1 cellular context compared by ENCODE assay signal in the genomic region with DNA sequence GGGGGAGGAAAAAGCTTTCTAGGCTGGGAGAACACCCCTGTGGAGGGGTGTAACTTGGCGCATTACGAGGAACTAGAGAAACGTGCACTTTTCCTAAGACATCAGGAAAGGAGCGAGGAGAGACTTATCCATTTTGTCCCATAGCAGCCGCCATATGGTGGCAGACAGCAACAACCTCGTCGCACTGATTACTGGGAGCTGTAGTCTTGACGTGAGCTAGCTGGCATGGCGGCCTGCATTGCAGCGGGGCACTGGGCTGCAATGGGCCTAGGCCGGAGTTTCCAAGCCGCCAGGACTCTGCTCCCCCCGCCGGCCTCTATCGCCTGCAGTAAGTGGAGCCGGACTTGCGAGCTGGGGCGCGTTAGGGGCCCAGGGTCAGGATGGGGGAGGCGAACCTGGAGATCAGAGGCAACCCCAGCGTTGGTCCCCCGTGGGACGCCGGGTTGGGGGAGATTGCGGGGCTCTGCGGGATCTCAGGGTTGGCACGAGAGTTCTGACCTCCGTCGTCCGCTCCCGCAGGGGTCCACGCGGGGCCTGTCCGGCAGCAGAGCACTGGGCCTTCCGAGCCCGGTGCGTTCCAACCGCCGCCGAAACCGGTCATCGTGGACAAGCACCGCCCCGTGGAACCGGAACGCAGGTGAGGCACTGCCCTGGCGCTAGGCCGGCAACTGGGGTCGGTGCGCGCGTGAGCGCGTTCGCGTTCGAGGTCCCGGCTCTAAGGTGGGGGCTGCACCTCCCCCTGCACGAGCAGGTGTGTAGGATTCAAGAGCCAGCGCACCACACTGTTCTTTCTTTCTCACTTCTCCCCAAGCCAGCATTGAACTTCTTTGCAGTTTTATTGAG.
A peak's percentile ranks its signal among the peaks of the same experiment; 100 is the strongest.
TF ChIP-seq lines count a peak whose summit lies in the region.

A gene (plus strand): TSS at position 201 of the 843 bp plus-strand sequence. CDS start 25 bp downstream, at position 226.

TF ChIP-seq in HepG2, 621 proteins besides CTCF, POLR2A, EP300 and RAD21 (continued from another document and continues in another):
- TF ChIP-seq, protein P1, sequence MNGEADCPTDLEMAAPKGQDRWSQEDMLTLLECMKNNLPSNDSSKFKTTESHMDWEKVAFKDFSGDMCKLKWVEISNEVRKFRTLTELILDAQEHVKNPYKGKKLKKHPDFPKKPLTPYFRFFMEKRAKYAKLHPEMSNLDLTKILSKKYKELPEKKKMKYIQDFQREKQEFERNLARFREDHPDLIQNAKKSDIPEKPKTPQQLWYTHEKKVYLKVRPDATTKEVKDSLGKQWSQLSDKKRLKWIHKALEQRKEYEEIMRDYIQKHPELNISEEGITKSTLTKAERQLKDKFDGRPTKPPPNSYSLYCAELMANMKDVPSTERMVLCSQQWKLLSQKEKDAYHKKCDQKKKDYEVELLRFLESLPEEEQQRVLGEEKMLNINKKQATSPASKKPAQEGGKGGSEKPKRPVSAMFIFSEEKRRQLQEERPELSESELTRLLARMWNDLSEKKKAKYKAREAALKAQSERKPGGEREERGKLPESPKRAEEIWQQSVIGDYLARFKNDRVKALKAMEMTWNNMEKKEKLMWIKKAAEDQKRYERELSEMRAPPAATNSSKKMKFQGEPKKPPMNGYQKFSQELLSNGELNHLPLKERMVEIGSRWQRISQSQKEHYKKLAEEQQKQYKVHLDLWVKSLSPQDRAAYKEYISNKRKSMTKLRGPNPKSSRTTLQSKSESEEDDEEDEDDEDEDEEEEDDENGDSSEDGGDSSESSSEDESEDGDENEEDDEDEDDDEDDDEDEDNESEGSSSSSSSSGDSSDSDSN (CRISPR knock-in tag; IDR thresholded peaks at IDR 0.05), result peak; percentile 94
- TF ChIP-seq XRCC5 (optimal IDR thresholded peaks at IDR 0.05; ENCODE audit: low read length), result peak; percentile 50
- peak; percentile 93 for TF ChIP-seq AGO2 (optimal IDR thresholded peaks at IDR 0.05; ENCODE audit: low read depth, low read length)
- no peak for TF ChIP-seq POLR2AphosphoS2 (IDR thresholded peaks at IDR 0.05; ENCODE audit: low read depth, low read length)
- TF ChIP-seq TARDBP (CRISPR knock-in tag; IDR thresholded peaks at IDR 0.05), result peak; percentile 66; the same call in 1 of the 2 replicates
- no peak for TF ChIP-seq RFX3 (CRISPR knock-in tag; IDR thresholded peaks at IDR 0.05)
- TF ChIP-seq PAX8 (CRISPR knock-in tag; IDR thresholded peaks at IDR 0.05; ENCODE audit: borderline replicate concordance), result peak; percentile 76; the same call in 1 of the 2 replicates
- peak; percentile 88 for TF ChIP-seq POLR2G (IDR thresholded peaks at IDR 0.05; ENCODE audit: low read depth, low read length)
- TF ChIP-seq, protein P2, sequence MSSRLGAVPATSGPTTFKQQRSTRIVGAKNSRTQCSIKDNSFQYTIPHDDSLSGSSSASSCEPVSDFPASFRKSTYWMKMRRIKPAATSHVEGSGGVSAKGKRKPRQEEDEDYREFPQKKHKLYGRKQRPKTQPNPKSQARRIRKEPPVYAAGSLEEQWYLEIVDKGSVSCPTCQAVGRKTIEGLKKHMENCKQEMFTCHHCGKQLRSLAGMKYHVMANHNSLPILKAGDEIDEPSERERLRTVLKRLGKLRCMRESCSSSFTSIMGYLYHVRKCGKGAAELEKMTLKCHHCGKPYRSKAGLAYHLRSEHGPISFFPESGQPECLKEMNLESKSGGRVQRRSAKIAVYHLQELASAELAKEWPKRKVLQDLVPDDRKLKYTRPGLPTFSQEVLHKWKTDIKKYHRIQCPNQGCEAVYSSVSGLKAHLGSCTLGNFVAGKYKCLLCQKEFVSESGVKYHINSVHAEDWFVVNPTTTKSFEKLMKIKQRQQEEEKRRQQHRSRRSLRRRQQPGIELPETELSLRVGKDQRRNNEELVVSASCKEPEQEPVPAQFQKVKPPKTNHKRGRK (CRISPR knock-in tag; IDR thresholded peaks at IDR 0.05), result peak; percentile 63; the same call in 1 of the 2 replicates
- peak; percentile 42; the same call in 1 of the 2 replicates for TF ChIP-seq SMAD1 (CRISPR knock-in tag; IDR thresholded peaks at IDR 0.05; ENCODE audit: borderline replicate concordance, low read depth)
- TF ChIP-seq, protein P3, sequence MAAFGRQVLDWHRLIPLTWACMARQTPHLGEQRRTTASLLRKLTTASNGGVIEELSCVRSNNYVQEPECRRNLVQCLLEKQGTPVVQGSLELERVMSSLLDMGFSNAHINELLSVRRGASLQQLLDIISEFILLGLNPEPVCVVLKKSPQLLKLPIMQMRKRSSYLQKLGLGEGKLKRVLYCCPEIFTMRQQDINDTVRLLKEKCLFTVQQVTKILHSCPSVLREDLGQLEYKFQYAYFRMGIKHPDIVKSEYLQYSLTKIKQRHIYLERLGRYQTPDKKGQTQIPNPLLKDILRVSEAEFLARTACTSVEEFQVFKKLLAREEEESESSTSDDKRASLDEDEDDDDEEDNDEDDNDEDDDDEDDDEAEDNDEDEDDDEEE (CRISPR knock-in tag; IDR thresholded peaks at IDR 0.05), result peak; percentile 96
- TF ChIP-seq ZNF225 (CRISPR knock-in tag; IDR thresholded peaks at IDR 0.05), result 0 out of 2 replicates have a peak, but pooled peaks have one; percentile 58
- TF ChIP-seq, protein P4, sequence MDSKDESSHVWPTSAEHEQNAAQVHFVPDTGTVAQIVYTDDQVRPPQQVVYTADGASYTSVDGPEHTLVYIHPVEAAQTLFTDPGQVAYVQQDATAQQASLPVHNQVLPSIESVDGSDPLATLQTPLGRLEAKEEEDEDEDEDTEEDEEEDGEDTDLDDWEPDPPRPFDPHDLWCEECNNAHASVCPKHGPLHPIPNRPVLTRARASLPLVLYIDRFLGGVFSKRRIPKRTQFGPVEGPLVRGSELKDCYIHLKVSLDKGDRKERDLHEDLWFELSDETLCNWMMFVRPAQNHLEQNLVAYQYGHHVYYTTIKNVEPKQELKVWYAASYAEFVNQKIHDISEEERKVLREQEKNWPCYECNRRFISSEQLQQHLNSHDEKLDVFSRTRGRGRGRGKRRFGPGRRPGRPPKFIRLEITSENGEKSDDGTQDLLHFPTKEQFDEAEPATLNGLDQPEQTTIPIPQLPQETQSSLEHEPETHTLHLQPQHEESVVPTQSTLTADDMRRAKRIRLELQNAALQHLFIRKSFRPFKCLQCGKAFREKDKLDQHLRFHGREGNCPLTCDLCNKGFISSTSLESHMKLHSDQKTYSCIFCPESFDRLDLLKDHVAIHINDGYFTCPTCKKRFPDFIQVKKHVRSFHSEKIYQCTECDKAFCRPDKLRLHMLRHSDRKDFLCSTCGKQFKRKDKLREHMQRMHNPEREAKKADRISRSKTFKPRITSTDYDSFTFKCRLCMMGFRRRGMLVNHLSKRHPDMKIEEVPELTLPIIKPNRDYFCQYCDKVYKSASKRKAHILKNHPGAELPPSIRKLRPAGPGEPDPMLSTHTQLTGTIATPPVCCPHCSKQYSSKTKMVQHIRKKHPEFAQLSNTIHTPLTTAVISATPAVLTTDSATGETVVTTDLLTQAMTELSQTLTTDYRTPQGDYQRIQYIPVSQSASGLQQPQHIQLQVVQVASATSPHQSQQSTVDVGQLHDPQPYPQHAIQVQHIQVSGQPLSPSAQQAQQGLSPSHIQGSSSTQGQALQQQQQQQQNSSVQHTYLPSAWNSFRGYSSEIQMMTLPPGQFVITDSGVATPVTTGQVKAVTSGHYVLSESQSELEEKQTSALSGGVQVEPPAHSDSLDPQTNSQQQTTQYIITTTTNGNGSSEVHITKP (CRISPR knock-in tag; IDR thresholded peaks at IDR 0.05; ENCODE audit: low read depth), result peak; percentile 54; the same call in 1 of the 2 replicates
- TF ChIP-seq MLLT10 (CRISPR knock-in tag; IDR thresholded peaks at IDR 0.05), result no peak
- peak; percentile 98 for TF ChIP-seq ZNF709 (CRISPR knock-in tag; IDR thresholded peaks at IDR 0.05)
- TF ChIP-seq, protein P5, sequence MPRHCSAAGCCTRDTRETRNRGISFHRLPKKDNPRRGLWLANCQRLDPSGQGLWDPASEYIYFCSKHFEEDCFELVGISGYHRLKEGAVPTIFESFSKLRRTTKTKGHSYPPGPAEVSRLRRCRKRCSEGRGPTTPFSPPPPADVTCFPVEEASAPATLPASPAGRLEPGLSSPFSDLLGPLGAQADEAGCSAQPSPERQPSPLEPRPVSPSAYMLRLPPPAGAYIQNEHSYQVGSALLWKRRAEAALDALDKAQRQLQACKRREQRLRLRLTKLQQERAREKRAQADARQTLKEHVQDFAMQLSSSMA (CRISPR knock-in tag; IDR thresholded peaks at IDR 0.05), result no peak; the same call in 1 of the 2 replicates
- TF ChIP-seq NFIB (CRISPR knock-in tag; IDR thresholded peaks at IDR 0.05; ENCODE audit: borderline replicate concordance), result peak; percentile 58; the same call in 1 of the 2 replicates
- TF ChIP-seq ZFP36L1 (CRISPR knock-in tag; IDR thresholded peaks at IDR 0.05), result 0 out of 2 replicates have a peak, but pooled peaks have one; percentile 35
- peak; percentile 69; the same call in 1 of the 2 replicates for TF ChIP-seq TOE1 (CRISPR knock-in tag; IDR thresholded peaks at IDR 0.05)
- peak; percentile 82; the same call in 1 of the 2 replicates for TF ChIP-seq ZNF614 (CRISPR knock-in tag; IDR thresholded peaks at IDR 0.05; ENCODE audit: borderline replicate concordance)
- peak; percentile 77; the same call in 1 of the 2 replicates for TF ChIP-seq RARG (CRISPR knock-in tag; IDR thresholded peaks at IDR 0.05; ENCODE audit: low read depth)
- TF ChIP-seq HCFC1 (IDR thresholded peaks at IDR 0.05; ENCODE audit: low read depth, low read length), result peak; percentile 96
- 0 out of 2 replicates have a peak, but pooled peaks have one; percentile 76 for TF ChIP-seq ZBTB3 (CRISPR knock-in tag; IDR thresholded peaks at IDR 0.05; ENCODE audit: borderline replicate concordance, low read depth)
- TF ChIP-seq ZFYVE20 (CRISPR knock-in tag; IDR thresholded peaks at IDR 0.05; ENCODE audit: borderline replicate concordance, low read depth), result 0 out of 2 replicates have a peak, but pooled peaks have one; percentile 26
- 0 out of 2 replicates have a peak, but pooled peaks have one; percentile 60 for TF ChIP-seq ZSCAN30 (CRISPR knock-in tag; IDR thresholded peaks at IDR 0.05)
- TF ChIP-seq KDM5A (IDR thresholded peaks at IDR 0.05; ENCODE audit: borderline replicate concordance, low read length), result peak; percentile 89
- TF ChIP-seq ZNF224 (CRISPR knock-in tag; IDR thresholded peaks at IDR 0.05), result 0 out of 2 replicates have a peak, but pooled peaks have one; percentile 23
- TF ChIP-seq KDM4B (CRISPR knock-in tag; IDR thresholded peaks at IDR 0.05), result peak; percentile 29; the same call in 1 of the 2 replicates
- TF ChIP-seq, protein P6, sequence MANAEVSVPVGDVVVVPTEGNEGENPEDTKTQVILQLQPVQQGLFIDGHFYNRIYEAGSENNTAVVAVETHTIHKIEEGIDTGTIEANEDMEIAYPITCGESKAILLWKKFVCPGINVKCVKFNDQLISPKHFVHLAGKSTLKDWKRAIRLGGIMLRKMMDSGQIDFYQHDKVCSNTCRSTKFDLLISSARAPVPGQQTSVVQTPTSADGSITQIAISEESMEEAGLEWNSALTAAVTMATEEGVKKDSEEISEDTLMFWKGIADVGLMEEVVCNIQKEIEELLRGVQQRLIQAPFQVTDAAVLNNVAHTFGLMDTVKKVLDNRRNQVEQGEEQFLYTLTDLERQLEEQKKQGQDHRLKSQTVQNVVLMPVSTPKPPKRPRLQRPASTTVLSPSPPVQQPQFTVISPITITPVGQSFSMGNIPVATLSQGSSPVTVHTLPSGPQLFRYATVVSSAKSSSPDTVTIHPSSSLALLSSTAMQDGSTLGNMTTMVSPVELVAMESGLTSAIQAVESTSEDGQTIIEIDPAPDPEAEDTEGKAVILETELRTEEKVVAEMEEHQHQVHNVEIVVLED (CRISPR knock-in tag; IDR thresholded peaks at IDR 0.05; ENCODE audit: borderline replicate concordance), result peak; percentile 76
- TF ChIP-seq SPEN (CRISPR knock-in tag; IDR thresholded peaks at IDR 0.05; ENCODE audit: low read depth), result peak; percentile 94
- TF ChIP-seq, protein P7, sequence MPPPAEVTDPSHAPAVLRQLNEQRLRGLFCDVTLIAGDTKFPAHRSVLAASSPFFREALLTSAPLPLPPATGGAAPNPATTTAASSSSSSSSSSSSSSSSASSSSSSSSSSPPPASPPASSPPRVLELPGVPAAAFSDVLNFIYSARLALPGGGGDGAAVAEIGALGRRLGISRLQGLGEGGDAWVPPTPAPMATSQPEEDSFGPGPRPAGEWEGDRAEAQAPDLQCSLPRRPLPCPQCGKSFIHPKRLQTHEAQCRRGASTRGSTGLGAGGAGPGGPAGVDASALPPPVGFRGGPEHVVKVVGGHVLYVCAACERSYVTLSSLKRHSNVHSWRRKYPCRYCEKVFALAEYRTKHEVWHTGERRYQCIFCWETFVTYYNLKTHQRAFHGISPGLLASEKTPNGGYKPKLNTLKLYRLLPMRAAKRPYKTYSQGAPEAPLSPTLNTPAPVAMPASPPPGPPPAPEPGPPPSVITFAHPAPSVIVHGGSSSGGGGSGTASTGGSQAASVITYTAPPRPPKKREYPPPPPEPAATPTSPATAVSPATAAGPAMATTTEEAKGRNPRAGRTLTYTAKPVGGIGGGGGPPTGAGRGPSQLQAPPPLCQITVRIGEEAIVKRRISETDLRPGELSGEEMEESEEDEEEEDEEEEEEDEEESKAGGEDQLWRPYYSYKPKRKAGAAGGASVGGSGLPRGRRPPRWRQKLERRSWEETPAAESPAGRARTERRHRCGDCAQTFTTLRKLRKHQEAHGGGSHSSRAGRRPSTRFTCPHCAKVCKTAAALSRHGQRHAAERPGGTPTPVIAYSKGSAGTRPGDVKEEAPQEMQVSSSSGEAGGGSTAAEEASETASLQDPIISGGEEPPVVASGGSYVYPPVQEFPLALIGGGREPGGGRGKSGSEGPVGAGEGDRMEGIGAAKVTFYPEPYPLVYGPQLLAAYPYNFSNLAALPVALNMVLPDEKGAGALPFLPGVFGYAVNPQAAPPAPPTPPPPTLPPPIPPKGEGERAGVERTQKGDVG (CRISPR knock-in tag; IDR thresholded peaks at IDR 0.05; ENCODE audit: borderline replicate concordance), result no peak
- 0 out of 2 replicates have a peak, but pooled peaks have one; percentile 4 for TF ChIP-seq ZNF839 (CRISPR knock-in tag; IDR thresholded peaks at IDR 0.05; ENCODE audit: borderline replicate concordance)
- TF ChIP-seq ISL2 (CRISPR knock-in tag; IDR thresholded peaks at IDR 0.05), result peak; percentile 51; the same call in 1 of the 2 replicates
- TF ChIP-seq ZNF598 (CRISPR knock-in tag; IDR thresholded peaks at IDR 0.05; ENCODE audit: borderline replicate concordance), result no peak; the same call in none of the 2 replicates
- peak; percentile 79; the same call in 1 of the 2 replicates for TF ChIP-seq ZBTB7B (CRISPR knock-in tag; IDR thresholded peaks at IDR 0.05)
- no peak for TF ChIP-seq RORA (CRISPR knock-in tag; IDR thresholded peaks at IDR 0.05)
- TF ChIP-seq ZNF605 (CRISPR knock-in tag; IDR thresholded peaks at IDR 0.05), result peak; percentile 80
- TF ChIP-seq, protein P8, sequence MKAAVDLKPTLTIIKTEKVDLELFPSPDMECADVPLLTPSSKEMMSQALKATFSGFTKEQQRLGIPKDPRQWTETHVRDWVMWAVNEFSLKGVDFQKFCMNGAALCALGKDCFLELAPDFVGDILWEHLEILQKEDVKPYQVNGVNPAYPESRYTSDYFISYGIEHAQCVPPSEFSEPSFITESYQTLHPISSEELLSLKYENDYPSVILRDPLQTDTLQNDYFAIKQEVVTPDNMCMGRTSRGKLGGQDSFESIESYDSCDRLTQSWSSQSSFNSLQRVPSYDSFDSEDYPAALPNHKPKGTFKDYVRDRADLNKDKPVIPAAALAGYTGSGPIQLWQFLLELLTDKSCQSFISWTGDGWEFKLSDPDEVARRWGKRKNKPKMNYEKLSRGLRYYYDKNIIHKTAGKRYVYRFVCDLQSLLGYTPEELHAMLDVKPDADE (CRISPR knock-in tag; IDR thresholded peaks at IDR 0.05), result 0 out of 2 replicates have a peak, but pooled peaks have one; percentile 26
- TF ChIP-seq, protein P9, sequence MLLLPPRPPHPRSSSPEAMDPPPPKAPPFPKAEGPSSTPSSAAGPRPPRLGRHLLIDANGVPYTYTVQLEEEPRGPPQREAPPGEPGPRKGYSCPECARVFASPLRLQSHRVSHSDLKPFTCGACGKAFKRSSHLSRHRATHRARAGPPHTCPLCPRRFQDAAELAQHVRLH (CRISPR knock-in tag; IDR thresholded peaks at IDR 0.05; ENCODE audit: borderline replicate concordance, low read depth), result peak; percentile 90; the same call in 1 of the 2 replicates
- peak; percentile 100 for TF ChIP-seq EED (CRISPR knock-in tag; IDR thresholded peaks at IDR 0.05)
- TF ChIP-seq ZBTB1 (CRISPR knock-in tag; IDR thresholded peaks at IDR 0.05; ENCODE audit: borderline replicate concordance), result no peak
- no peak for TF ChIP-seq ZNF619 (CRISPR knock-in tag; IDR thresholded peaks at IDR 0.05)
